ENCODE assay signal across 10 cellular contexts in the genomic region with DNA sequence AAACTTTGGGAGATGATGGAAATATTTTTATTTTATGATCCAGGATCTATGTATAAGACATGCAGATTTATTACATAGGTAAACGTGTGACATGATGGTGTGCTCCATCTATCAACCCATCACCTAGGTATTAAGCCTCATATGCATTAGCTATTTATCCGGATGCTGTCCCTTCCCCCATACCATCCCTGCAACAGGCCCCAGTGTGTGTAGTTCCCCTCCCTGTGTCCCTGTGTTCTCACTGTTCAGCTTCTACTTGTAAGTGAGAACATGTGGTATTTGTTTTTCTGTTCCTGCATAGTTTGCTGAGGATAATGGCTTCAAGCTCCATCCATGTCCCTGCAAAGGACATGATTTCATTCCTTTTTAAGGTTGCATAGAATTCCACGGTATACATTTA.
"Had no signal": no experiment of that assay in that cellular context is flagged by ENCODE, and none has a peak within 500 bp of the region (broad histone marks: within the 10 kb centered on the region; RNA-seq: fewer than 3 reads in every experiment).

No MANE protein-coding gene starts in this region.

- H3K9ac ChIP-seq: GM23248, KMS-11 had no signal

- H3K27ac Mint-ChIP-seq: HFFc6, IgD-negative memory B cell had no signal

- ATAC-seq: HCT116 had no signal

- H3K36me3 ChIP-seq: HAP-1 had no signal

- H3K4me1 Mint-ChIP-seq: IgD-negative memory B cell had no signal

- H3K4me3 ChIP-seq: GM23248, HAP-1 had no signal

- H3K27ac ChIP-seq: GM23248, HL-60, KMS-11 had no signal

- H3K9me3 ChIP-seq: HAP-1 had no signal

- H3K27me3 Mint-ChIP-seq: IgD-negative memory B cell had no signal

- H3K4me1 ChIP-seq: HAP-1 had no signal

- H2AFZ ChIP-seq: GM23248 had no signal

- H3K4me3 Mint-ChIP-seq: HFFc6, IgD-negative memory B cell had no signal

- H3K4me2 ChIP-seq: KMS-11 had no signal

- DNase-seq: GM23248, GOT3, H7, HFFc6, KBM-7 had no signal
